8 cellular contexts compared by ENCODE assay signal in genomic region chr9:35658144-35658893, GRCh38. TPM values are rescaled to one million over a fixed set of nuclear protein-coding genes. Genes with fewer than 3 reads are reported as not detected.
DNase-seq lines count a peak whose midpoint lies in the region; ATAC-seq and TF ChIP-seq lines count a peak whose summit lies in the region.

Gene CCDC107, plus strand, starts transcription at chr9:35658292. Its CDS starts 88 bp downstream, at chr9:35658380.

- peaks cover 3% of the 10 kb centered on the region; the same call in 1 of the 2 replicates for H3K9me3 ChIP-seq in AG04450 (ENCODE audit: control insufficient read depth, insufficient read depth, low read length)

- peak; percentile 45 for ATAC-seq in GM18870 (IDR thresholded peaks at IDR 0.05; ENCODE audit: unreplicated experiment)
- ATAC-seq in HG03135 (IDR thresholded peaks at IDR 0.05; ENCODE audit: unreplicated experiment): peak; percentile 68

- H3K4me3 ChIP-seq in AG04450 (ENCODE audit: low read depth, low read length): peak within 1 kb of the TSS; percentile 93

- no peaks in the 10 kb centered on the region for H3K27me3 ChIP-seq in AG04450 (ENCODE audit: control insufficient read depth, insufficient read depth, low read length)

- peak; percentile 49 for TF ChIP-seq CTCF in AG04450 (IDR thresholded peaks at IDR 0.05; ENCODE audit: low read depth, low read length)

- DNase-seq in AG04450 (ENCODE audit: low read depth, low spot score) (no peak), NCI-H226 (peak; percentile 30), caudate nucleus (lab: John Stamatoyannopoulos, UW) (peak in 59 of 61 donors; percentile 35 to 92 (median 75)), islet precursor cell (peak; percentile 94)
- peak; percentile 68 for DNase-seq in activated CD4-positive, CD25-positive, alpha-beta regulatory T cell treated with anti-CD3 and anti-CD28 coated beads, Interleukin-2, amount 50 U/mL, for 16 hours (ENCODE audit: low read depth, low spot score)
- peak; percentile 74 to 75 for DNase-seq in stimulated activated CD4-positive, alpha-beta T cell treated with anti-CD3 and anti-CD28 coated beads, Interleukin-15, amount 100 ng/mL, for 1 hour (ENCODE audit: low read depth in 1 of 2, low spot score in 1 of 2)

- POLR2A ChIA-PET in AG04450 (lab: Yijun Ruan, JAX): interaction anchor here (0.9 to 3.8 kb wide), 12 partner anchors 12 to 92 kb away, joined by 3 to 75 read pairs (median 6); partner anchors contain the start of genes CREB3, GBA2, RGP1 and TLN1

- H3K27ac ChIP-seq in AG04450 (ENCODE audit: low read depth, low read length): peak within 1 kb of the TSS; percentile 96
- H3K27ac ChIP-seq in caudate nucleus (ENCODE audit: low read depth, low read length): peak within 1 kb of the TSS; percentile 100

- CTCF ChIA-PET in AG04450 (lab: Charles Lee): interaction anchor here (0.6 to 3.7 kb wide), 16 partner anchors 9 to 166 kb away, joined by 3 to 30 read pairs (median 3); partner anchors contain the start of genes CREB3 and TLN1

RNA-seq across cellular contexts. Expression of gene CCDC107, which starts in this region (rescaled TPM):
- 11.8 TPM in 2 replicates for polyA plus RNA-seq in AG04450 (2011; rRNA removed)
- 5.1 and 7.8 TPM in 2 replicates for polyA minus RNA-seq in AG04450 (2011; rRNA and poly(A)+ RNA removed)
